In the genomic region with DNA sequence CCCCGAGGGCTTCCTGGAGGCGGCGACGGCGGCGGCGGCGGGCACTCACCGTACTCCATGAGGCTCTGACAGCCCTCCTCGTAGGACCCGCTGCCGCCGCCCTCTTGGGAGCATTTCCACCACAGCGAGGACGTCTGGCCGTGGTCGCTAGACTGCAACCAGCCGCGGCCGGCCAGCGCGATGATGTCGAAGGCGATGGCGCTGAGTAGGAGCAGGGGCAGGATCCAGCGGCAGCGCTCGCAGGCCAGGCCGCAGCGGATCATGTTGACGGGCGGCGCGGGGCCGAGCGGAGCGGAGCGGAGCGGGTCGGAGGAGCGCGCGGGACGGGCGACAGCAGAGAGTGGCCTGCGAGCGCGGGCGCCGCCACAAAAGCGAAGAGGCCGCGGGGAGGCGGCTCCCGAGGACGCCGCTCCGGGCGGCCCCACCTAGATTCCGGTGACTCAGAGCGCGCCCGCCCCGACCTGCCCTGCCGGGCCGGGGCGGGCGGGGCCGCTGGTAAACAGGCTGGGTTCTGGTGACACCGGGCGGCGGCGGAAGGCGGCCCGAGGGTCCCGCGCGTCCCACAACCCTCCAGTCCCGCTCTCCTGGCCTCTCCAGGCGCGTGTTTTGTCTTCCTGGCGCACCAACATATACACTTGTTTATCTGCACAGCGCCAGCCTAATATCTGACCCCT, we compare ENCODE assay signal across 8 cellular contexts.
DNase-seq lines count a peak whose midpoint lies in the region; ATAC-seq and TF ChIP-seq lines count a peak whose summit lies in the region.

A gene (minus strand): TSS at position 342 of the 674 bp plus-strand sequence. CDS start 79 bp downstream, at position 263.

- ATAC-seq in HG02623 (IDR thresholded peaks at IDR 0.05; ENCODE audit: unreplicated experiment) (peak; percentile 54), GM18861 (IDR thresholded peaks at IDR 0.05; ENCODE audit: unreplicated experiment) (no peak)

- peaks cover 5% of the 10 kb centered on the region for H3K4me1 ChIP-seq in muscle layer of colon (ENCODE audit: insufficient read depth, low read length)

- TF ChIP-seq POLR2A in erythroblast (IDR thresholded peaks at IDR 0.05; ENCODE audit: low read length): no peak

- peak within 1 kb of the TSS; percentile 69 for H3K27ac ChIP-seq in muscle layer of colon (ENCODE audit: low read depth, low read length)

- H3K9me3 ChIP-seq in muscle layer of colon (ENCODE audit: low read length): no peaks in the 10 kb centered on the region

- no peak for TF ChIP-seq CTCF in GM12875 (IDR thresholded peaks at IDR 0.05; ENCODE audit: borderline replicate concordance, insufficient read depth, low read depth, low read length)

- peak within 1 kb of the TSS; percentile 25 for H3K9ac ChIP-seq in muscle layer of colon (ENCODE audit: low read length)

- H3K27me3 ChIP-seq in muscle layer of colon (ENCODE audit: control insufficient read depth in 1 of 2, insufficient read depth in 2 of 2, low read length in 2 of 2): no peaks in the 10 kb centered on the region

- H3K4me3 ChIP-seq in GM12875 (ENCODE audit: low read depth, low read length): peak within 1 kb of the TSS; percentile 38
- peak within 1 kb of the TSS; percentile 70 to 72 for H3K4me3 ChIP-seq in muscle layer of colon (ENCODE audit: low read depth in 1 of 2, low read length in 2 of 2)

- no peaks in the 10 kb centered on the region for H3K36me3 ChIP-seq in muscle layer of colon (ENCODE audit: insufficient read depth, low read length)

- DNase-seq in NCI-H510A treated with DMSO at 0.1 percent for 48 hours (lab: John Stamatoyannopoulos, UW): peak; percentile 30
- DNase-seq in activated T-cell treated with anti-CD3 and anti-CD28 coated beads for 48 hours (ENCODE audit: low read depth): peak; percentile 64
- peak; percentile 52 to 72 for DNase-seq in erythroblast (lab: John Stamatoyannopoulos, UW)
- peak; percentile 79 for DNase-seq in stimulated activated CD8-positive, alpha-beta memory T cell treated with anti-CD3 and anti-CD28 coated beads, Interleukin-4, amount 100 ng/mL, for 48 hours
